ENCODE assay signal across 24 cellular contexts in the genomic region with DNA sequence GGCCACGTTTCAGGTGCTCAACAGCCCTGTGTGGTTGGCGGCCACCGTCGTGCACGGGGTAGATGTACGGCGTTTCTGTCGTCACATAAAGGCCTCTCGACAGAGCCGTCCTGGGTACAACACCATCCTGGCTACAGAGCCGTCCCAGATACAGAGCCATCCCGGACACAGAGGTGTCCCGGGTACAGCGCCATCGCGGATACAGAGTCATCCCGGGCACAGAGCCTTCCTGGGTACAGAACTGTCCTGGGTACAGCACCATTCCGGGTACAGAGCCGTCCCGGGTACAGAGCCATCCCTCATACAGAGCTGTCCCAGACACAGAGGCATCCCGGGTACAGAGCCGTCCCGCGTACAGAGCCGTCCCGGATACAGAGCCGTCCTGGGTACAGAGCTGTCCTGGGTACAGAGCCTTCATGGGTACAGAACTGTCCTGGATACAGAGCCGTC.
"Had no signal": no experiment of that assay in that cellular context is flagged by ENCODE, and none has a peak within 500 bp of the region (broad histone marks: within the 10 kb centered on the region; RNA-seq: fewer than 3 reads in every experiment).

No MANE protein-coding gene starts in this region.

- H3K4me3 Mint-ChIP-seq: activated CD8-positive, alpha-beta T cell treated with anti-CD3 and anti-CD28 coated beads, Interleukin-2, amount 10 ng/mL, durations not matched to agents 7 days and 5 days; WTC11 had no signal

- H3K27ac ChIP-seq: brain microvascular endothelial cell, SJSA1 had no signal

- H3K4me1 ChIP-seq: SJSA1 had no signal

- ATAC-seq: activated CD8-positive, alpha-beta T cell treated with anti-CD3 and anti-CD28 coated beads, Interleukin-2, amount 10 ng/mL, durations not matched to agents 7 days and 5 days; K562; PC-3; SK-N-SH treated with all-trans-retinoic acid at 6 μM for 48 hours; WTC11 had no signal

- H3K27ac Mint-ChIP-seq: activated CD8-positive, alpha-beta T cell treated with anti-CD3 and anti-CD28 coated beads, Interleukin-2, amount 10 ng/mL, durations not matched to agents 7 days and 5 days had no signal

- H3K27me3 ChIP-seq: brain microvascular endothelial cell had no signal

- H3K36me3 ChIP-seq: brain microvascular endothelial cell, SJSA1 had no signal

- H3K4me3 ChIP-seq: K562, SJSA1 had no signal

- DNase-seq: activated CD4-positive, alpha-beta T cell treated with anti-CD3 and anti-CD28 coated beads for 48 hours; activated CD4-positive, alpha-beta T cell treated with anti-CD3 and anti-CD28 coated beads, Interleukin-2, amount 50 U/mL, for 4 hours; activated CD4-positive, CD25-positive, alpha-beta regulatory T cell treated with anti-CD3 and anti-CD28 coated beads, Interleukin-2, amount 50 U/mL, for 72 hours; activated CD8-positive, alpha-beta memory T cell treated with anti-CD3 and anti-CD28 coated beads, Interleukin-2, amount 50 U/mL, for 48 hours; activated CD8-positive, alpha-beta T cell treated with anti-CD3 and anti-CD28 coated beads, Interleukin-2, amount 10 ng/mL, durations not matched to agents 7 days and 5 days; activated naive CD4-positive, alpha-beta T cell treated with anti-CD3 and anti-CD28 coated beads, Interleukin-2, amount 50 U/mL, for 16 hours; activated T-cell treated with anti-CD3 and anti-CD28 coated beads, Interleukin-2, amount 50 U/mL, for 1 hour; amniotic stem cell; brain microvascular endothelial cell; Karpas-422; MM.1S; NCI-H1105; NCI-H1436 treated with DMSO at 0.1 percent for 48 hours; NCI-H187; NCI-H2081; NCI-H510A treated with DMSO at 0.1 percent for 48 hours; NCI-H69; PC-3; SHP77; SW 1271 had no signal
